In the genomic region with DNA sequence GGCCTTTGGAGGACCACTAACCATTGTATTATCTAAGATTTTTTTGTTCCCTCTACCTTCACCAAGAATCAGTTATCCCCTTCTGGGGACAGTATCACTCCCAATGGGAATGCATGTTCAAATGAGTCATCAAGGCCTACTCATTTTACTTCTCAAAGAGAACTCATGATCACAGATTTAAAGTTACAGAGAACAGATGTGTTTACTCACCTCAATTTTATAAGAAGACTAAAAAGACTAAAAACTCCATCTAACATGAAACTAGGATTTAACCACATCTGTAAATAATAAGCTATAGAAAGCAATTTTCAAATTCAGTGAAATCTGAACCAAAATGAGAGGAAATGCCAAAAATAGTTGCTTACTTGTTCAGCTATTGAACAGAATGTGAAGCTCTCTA, we compare ENCODE assay signal across 15 cellular contexts.
DNase-seq lines count a peak whose midpoint lies in the region; ATAC-seq and TF ChIP-seq lines count a peak whose summit lies in the region.
"Had no signal": no experiment of that assay in that cellular context is flagged by ENCODE, and none has a peak within 500 bp of the region (broad histone marks: within the 10 kb centered on the region; RNA-seq: fewer than 3 reads in every experiment).

No MANE protein-coding gene starts in this region.

- no peak for TF ChIP-seq POLR2A in gastrocnemius medialis (IDR thresholded peaks at IDR 0.05)

- POLR2A ChIA-PET in AG04449 (lab: Yijun Ruan, JAX): no interaction called here

- in situ Hi-C loops in astrocyte of the spinal cord (cut with HindIII; ENCODE audit: low sequenced_read_pairs) (no loop called here), gastrocnemius medialis (cut with MboI; ENCODE audit: low sequenced_read_pairs in 4 of 4) (no loop called here)

- H3K27ac ChIP-seq in gastrocnemius medialis: no peak overlapping the region

- no peaks in the 10 kb centered on the region for H3K9me3 ChIP-seq in gastrocnemius medialis

- no peaks in the 10 kb centered on the region for H3K36me3 ChIP-seq in gastrocnemius medialis

- intact Hi-C loops in gastrocnemius medialis (cut with DNase I; ENCODE audit: low total_unique reads): no loop called here

- TF ChIP-seq CTCF in AG04449 (IDR thresholded peaks at IDR 0.05; ENCODE audit: insufficient read depth, low read length, missing control alignments) (no peak), HFF-Myc (IDR thresholded peaks at IDR 0.05; ENCODE audit: low read depth, low read length, missing control alignments) (no peak), astrocyte of the spinal cord (IDR thresholded peaks at IDR 0.05; ENCODE audit: low read depth, low read length) (no peak), gastrocnemius medialis (IDR thresholded peaks at IDR 0.05 in 4 of 5, conservative IDR thresholded peaks at IDR 0.05 in 1 of 5) (no peak)

- no peaks in the 10 kb centered on the region for H3K4me1 ChIP-seq in gastrocnemius medialis

- no peak overlapping the region for H3K4me3 ChIP-seq in AG04449 (ENCODE audit: low read depth, low read length)
- H3K4me3 ChIP-seq in HFF-Myc (replicated peaks; ENCODE audit: low read depth, low read length): no peak overlapping the region
- no peak overlapping the region for H3K4me3 ChIP-seq in astrocyte of the spinal cord (ENCODE audit: low read depth, low read length)
- no peak overlapping the region for H3K4me3 ChIP-seq in gastrocnemius medialis
- H3K4me3 ChIP-seq: hepatocyte had no signal

- CTCF ChIA-PET in AG04449 (lab: Yijun Ruan, JAX): interaction anchor here (1.0 to 1.4 kb wide), 4 partner anchors 10 to 295 kb away, joined by 3 to 4 read pairs (median 3); no protein-coding TSS in a partner anchor

- DNase-seq in AG04449 (ENCODE audit: low read depth, low spot score): peak; percentile 12
- peak; percentile 77 for DNase-seq in HFF-Myc (ENCODE audit: extremely low read depth, low read depth)
- DNase-seq in astrocyte of the spinal cord (ENCODE audit: low read depth, low spot score): peak; percentile 47
- DNase-seq in hepatic stellate cell (ENCODE audit: low spot score): peak; percentile 20
- DNase-seq in gastrocnemius medialis: no peak
- DNase-seq in HT-29 (ENCODE audit: low spot score): no peak
- DNase-seq: AML-193, cerebellar nuclear complex, NCI-H1105, NCI-H2171, posterior cingulate gyrus, RPMI8226 had no signal

- no peak for ATAC-seq in gastrocnemius medialis
- ATAC-seq in GM21529 (IDR thresholded peaks at IDR 0.05; ENCODE audit: unreplicated experiment): no peak
- ATAC-seq in HG03432 (IDR thresholded peaks at IDR 0.05; ENCODE audit: unreplicated experiment): no peak

- H3K27me3 ChIP-seq in gastrocnemius medialis: no peaks in the 10 kb centered on the region
- H3K27me3 ChIP-seq: hepatocyte had no signal

Comparison
In these comparisons a context has a peak if more than half of its experiments do, and no peak if none do; other contexts are left out.
1. DNase-seq: peak in AG04449 (single experiment), HFF-Myc (single experiment), astrocyte of the spinal cord (single experiment) and hepatic stellate cell (single experiment); none in gastrocnemius medialis (0 of 2) and HT-29 (single experiment).